Comparison of ENCODE assay signal across 12 cellular contexts in genomic region chr17:83064732-83065659, GRCh38. TPM values are rescaled to one million over a fixed set of nuclear protein-coding genes. Genes with fewer than 3 reads are reported as not detected.
DNase-seq lines count a peak whose midpoint lies in the region; ATAC-seq, FAIRE-seq and TF ChIP-seq lines count a peak whose summit lies in the region.
"Had no signal": no experiment of that assay in that cellular context is flagged by ENCODE, and none has a peak within 500 bp of the region (broad histone marks: within the 10 kb centered on the region; RNA-seq: fewer than 3 reads in every experiment).

No MANE protein-coding gene starts in this region.

- peak; percentile 66 for DNase-seq in MCF 10A (ENCODE audit: unreplicated experiment)
- DNase-seq in mammary epithelial cell: no peak
- peak; percentile 67 for DNase-seq in colonic mucosa
- DNase-seq in mucosa of descending colon: peak; percentile 69 to 78 (median 77)
- DNase-seq in urothelium cell line (ENCODE audit: low spot score): no peak
- DNase-seq in NCI-H2081 treated with DMSO at 0.1 percent for 48 hours (lab: John Stamatoyannopoulos, UW): no peak
- no peak for DNase-seq in stimulated activated CD4-positive, alpha-beta T cell treated with anti-CD3 and anti-CD28 coated beads, Interleukin-4, amount 100 ng/mL, for 4 hours
- DNase-seq in glomerular visceral epithelial cell (ENCODE audit: extremely low spot score): no peak
- DNase-seq: NCI-H226 had no signal

- no peak overlapping the region for H3K4me2 ChIP-seq in mammary epithelial cell (ENCODE audit: insufficient read depth, low read depth, low read length)

- intact Hi-C loops in MCF 10A (cut with micrococcal nuclease) (no loop called here), mammary epithelial cell (cut with micrococcal nuclease) (no loop called here), colonic mucosa (cut with DNase I) (no loop called here), mucosa of descending colon (cut with DNase I, micrococcal nuclease) (no loop called here)

- BruUV-seq in MCF 10A (replicated peaks; lab: Mats Ljungman, UMichigan): no TSS peak
- no TSS peak for BruUV-seq in mammary epithelial cell (replicated peaks; lab: Mats Ljungman, UMichigan)

- no peak for TF ChIP-seq CTCF in MCF 10A (IDR thresholded peaks at IDR 0.05; ENCODE audit: unreplicated experiment)
- TF ChIP-seq CTCF in mammary epithelial cell (conservative IDR thresholded peaks at IDR 0.05 in 1 of 2, IDR thresholded peaks at IDR 0.05 in 1 of 2; ENCODE audit: extremely low read depth in 1 of 2, insufficient read depth in 1 of 2, low read depth in 1 of 2, low read length in 2 of 2): no peak
- no peak for TF ChIP-seq CTCF in colonic mucosa (IDR thresholded peaks at IDR 0.05)
- TF ChIP-seq CTCF in mucosa of descending colon (IDR thresholded peaks at IDR 0.05): no peak

- WGBS in mammary epithelial cell (ENCODE audit: low coverage, missing lambda C conversion rate): 90% methylated on average over 30 of the region's 37 CpGs

- no peaks in the 10 kb centered on the region for H3K27me3 Mint-ChIP-seq in MCF 10A (ENCODE audit: insufficient read depth, unreplicated experiment)
- H3K27me3 Mint-ChIP-seq: central memory CD8-positive, alpha-beta T cell had no signal

- no peak overlapping the region for H3K27ac ChIP-seq in mammary epithelial cell (ENCODE audit: insufficient read depth, low read depth, low read length)
- no peak overlapping the region for H3K27ac ChIP-seq in colonic mucosa

- in situ Hi-C loops in mammary epithelial cell (cut with MboI; ENCODE audit: low sequenced_read_pairs in 2 of 2): no loop called here

- H3K36me3 Mint-ChIP-seq in MCF 10A (ENCODE audit: insufficient read depth, unreplicated experiment): no peaks in the 10 kb centered on the region

- H2AFZ ChIP-seq in mammary epithelial cell (ENCODE audit: low read depth, low read length): no peak overlapping the region

- peak; percentile 78 for ATAC-seq in mucosa of descending colon
- ATAC-seq: SK-N-SH treated with all-trans-retinoic acid at 6 μM for 48 hours; stimulated activated naive CD8-positive, alpha-beta T cell treated with anti-CD3 and anti-CD28 coated beads, Interleukin-15, amount 100 ng/mL, for 72 hours had no signal

- H3K9me3 Mint-ChIP-seq in MCF 10A (ENCODE audit: unreplicated experiment): no peaks in the 10 kb centered on the region
- H3K9me3 Mint-ChIP-seq: central memory CD8-positive, alpha-beta T cell; stimulated activated naive CD8-positive, alpha-beta T cell treated with anti-CD3 and anti-CD28 coated beads, Interleukin-15, amount 100 ng/mL, for 72 hours had no signal

- H3K36me3 ChIP-seq in mammary epithelial cell (ENCODE audit: insufficient read depth, low read length): no peaks in the 10 kb centered on the region
- H3K36me3 ChIP-seq in colonic mucosa: no peaks in the 10 kb centered on the region
- H3K36me3 ChIP-seq in mucosa of descending colon (ENCODE audit: low read depth): no peaks in the 10 kb centered on the region

- H3K9me3 ChIP-seq in mammary epithelial cell (replicated peaks; ENCODE audit: insufficient read depth, low read length): no peaks in the 10 kb centered on the region
- no peaks in the 10 kb centered on the region for H3K9me3 ChIP-seq in colonic mucosa
- no peaks in the 10 kb centered on the region for H3K9me3 ChIP-seq in mucosa of descending colon

- CTCF ChIA-PET in MCF 10A (lab: Yijun Ruan, JAX) (no interaction called here), mammary epithelial cell (lab: Charles Lee; ENCODE audit: low non-redundant PET) (no interaction called here)

- H3K4me1 Mint-ChIP-seq in MCF 10A (ENCODE audit: insufficient read depth, unreplicated experiment): peaks cover 5% of the 10 kb centered on the region

- H3K4me3 Mint-ChIP-seq in MCF 10A (ENCODE audit: unreplicated experiment): no peak overlapping the region
- H3K4me3 Mint-ChIP-seq: central memory CD8-positive, alpha-beta T cell; stimulated activated naive CD8-positive, alpha-beta T cell treated with anti-CD3 and anti-CD28 coated beads, Interleukin-15, amount 100 ng/mL, for 72 hours had no signal

- H3K4me3 ChIP-seq in mammary epithelial cell (replicated peaks in 1 of 3; ENCODE audit: insufficient read depth in 1 of 3, low read depth in 2 of 3, low read length in 3 of 3): no peak overlapping the region
- H3K4me3 ChIP-seq in colonic mucosa: no peak overlapping the region
- H3K4me3 ChIP-seq in mucosa of descending colon: no peak overlapping the region

- H4K20me1 ChIP-seq in mammary epithelial cell (ENCODE audit: insufficient read depth, low read length): no peaks in the 10 kb centered on the region

- POLR2A ChIA-PET in MCF 10A (lab: Yijun Ruan, JAX): no interaction called here

- H3K79me2 ChIP-seq in mammary epithelial cell (ENCODE audit: insufficient read depth, low read length): no peaks in the 10 kb centered on the region

- dilution Hi-C loops in mammary epithelial cell (cut with HindIII; ENCODE audit: low sequenced_read_pairs): no loop called here

- H3K27me3 ChIP-seq in mammary epithelial cell (ENCODE audit: insufficient read depth, low read length) (peaks cover 2% of the 10 kb centered on the region), colonic mucosa (no peaks in the 10 kb centered on the region)

- H3K27ac Mint-ChIP-seq in MCF 10A (ENCODE audit: low read depth, unreplicated experiment): no peak overlapping the region

- FAIRE-seq in urothelium cell line (lab: Jason Lieb, UNC): peak; percentile 76

- H3K4me1 ChIP-seq in mammary epithelial cell (ENCODE audit: insufficient read depth, low read length) (peaks cover 6% of the 10 kb centered on the region), colonic mucosa (no peaks in the 10 kb centered on the region), mucosa of descending colon (ENCODE audit: low read depth) (peaks cover 4% of the 10 kb centered on the region)

- H3K9ac ChIP-seq in mammary epithelial cell (ENCODE audit: insufficient read depth, low read length) (no peak overlapping the region), colonic mucosa (ENCODE audit: low read depth in 2 of 2, low read length in 2 of 2) (no peak overlapping the region)

RNA-seq across cellular contexts. Expression of gene METRNL, which starts 14.4 kb away (rescaled TPM):
- total RNA-seq in MCF 10A (2022): 14.5 and 24.1 TPM in 2 replicates
- 1 to 10 TPM; 2.5 to 9.6 TPM for total RNA-seq in mammary epithelial cell
- polyA plus RNA-seq in mammary epithelial cell: 4.7 TPM
- polyA minus RNA-seq in mammary epithelial cell: 1.1 TPM
- total RNA-seq in colonic mucosa: 10 to 100 TPM; 84.2 to 87.2 TPM
- total RNA-seq in mucosa of descending colon: 100 to 1,000 TPM in 2 of 3 donors, 10 to 100 TPM in 1; 78.6 to 134 (median 116) TPM

Comparison
In these comparisons a context has a peak if more than half of its experiments do, and no peak if none do; other contexts are left out.
1. DNase-seq: peak in MCF 10A (single experiment), colonic mucosa (single experiment) and mucosa of descending colon (3 of 3); none in mammary epithelial cell (single experiment), urothelium cell line (single experiment), NCI-H2081 treated with DMSO at 0.1 percent for 48 hours (single experiment), stimulated activated CD4-positive, alpha-beta T cell treated with anti-CD3 and anti-CD28 coated beads, Interleukin-4, amount 100 ng/mL, for 4 hours (0 of 2) and glomerular visceral epithelial cell (single experiment).